In genomic region chr10:114188876-114189275, GRCh38 we compare ENCODE assay signal across 33 cellular contexts. TPM values are rescaled to one million over a fixed set of nuclear protein-coding genes. Genes with fewer than 3 reads are reported as not detected.
"Had no signal": no experiment of that assay in that cellular context is flagged by ENCODE, and none has a peak within 500 bp of the region (broad histone marks: within the 10 kb centered on the region; RNA-seq: fewer than 3 reads in every experiment).

No MANE protein-coding gene starts in this region.

- H3K27me3 ChIP-seq: ascending aorta, brain microvascular endothelial cell, breast epithelium had no signal

- DNase-seq: activated B cell treated with CpG ODN at 0.5 μM for 24 hours; activated CD4-positive, alpha-beta memory T cell treated with anti-CD3 and anti-CD28 coated beads, Interleukin-2, amount 10 ng/mL, durations not matched to agents 7 days and 5 days; activated CD4-positive, alpha-beta T cell treated with anti-CD3 and anti-CD28 coated beads for 1 hour; activated CD4-positive, alpha-beta T cell treated with anti-CD3 and anti-CD28 coated beads for 36 hours; activated CD4-positive, alpha-beta T cell treated with anti-CD3 and anti-CD28 coated beads for 48 hours; activated CD4-positive, alpha-beta T cell treated with anti-CD3 and anti-CD28 coated beads, Interleukin-2, amount 10 ng/mL, durations not matched to agents 7 days and 5 days; activated CD4-positive, alpha-beta T cell treated with anti-CD3 and anti-CD28 coated beads, Interleukin-2, amount 50 U/mL, for 48 hours; activated CD8-positive, alpha-beta memory T cell treated with anti-CD3 and anti-CD28 coated beads for 24 hours; activated CD8-positive, alpha-beta memory T cell treated with anti-CD3 and anti-CD28 coated beads, Interleukin-2, amount 10 ng/mL, durations not matched to agents 7 days and 5 days; activated CD8-positive, alpha-beta memory T cell treated with anti-CD3 and anti-CD28 coated beads, Interleukin-2, amount 50 U/mL, for 48 hours; activated CD8-positive, alpha-beta T cell treated with anti-CD3 and anti-CD28 coated beads, Interleukin-2, amount 10 ng/mL, durations not matched to agents 7 days and 5 days; activated effector memory CD4-positive, alpha-beta T cell treated with Interleukin-2 at 50 U/mL for 16 hours; activated gamma-delta T cell; activated naive CD4-positive, alpha-beta T cell treated with anti-CD3 and anti-CD28 coated beads, Interleukin-2, amount 10 ng/mL, durations not matched to agents 7 days and 5 days; activated naive CD4-positive, alpha-beta T cell treated with Interleukin-2 at 50 U/mL for 16 hours; activated naive CD8-positive, alpha-beta T cell treated with anti-CD3 and anti-CD28 coated beads, Interleukin-2, amount 10 ng/mL, durations not matched to agents 7 days and 5 days; activated naive CD8-positive, alpha-beta T cell treated with anti-CD3 and anti-CD28 coated beads, Interleukin-2, amount 50 U/mL, for 24 hours; activated T-cell treated with anti-CD3 and anti-CD28 coated beads, Interleukin-2, amount 50 U/mL, for 24 hours; activated T-cell treated with anti-CD3 and anti-CD28 coated beads, Interleukin-2, amount 50 U/mL, for 48 hours; amygdala; anterior cingulate cortex; brain microvascular endothelial cell; central memory CD4-positive, alpha-beta T cell; T-helper 1 cell; T-helper 2 cell; T-helper 9 cell had no signal

- H3K4me3 ChIP-seq: ascending aorta, breast epithelium had no signal

- H3K4me1 ChIP-seq: ascending aorta, breast epithelium had no signal

- H3K27ac ChIP-seq: ascending aorta, brain microvascular endothelial cell, breast epithelium, VCaP had no signal

- ATAC-seq: activated CD4-positive, alpha-beta T cell treated with anti-CD3 and anti-CD28 coated beads for 36 hours; activated CD4-positive, CD25-positive, alpha-beta regulatory T cell treated with anti-CD3 and anti-CD28 coated beads, Interleukin-2, amount 50 U/mL, for 24 hours; activated CD8-positive, alpha-beta memory T cell treated with anti-CD3 and anti-CD28 coated beads, Interleukin-2, amount 10 ng/mL, durations not matched to agents 7 days and 5 days; activated CD8-positive, alpha-beta T cell treated with anti-CD3 and anti-CD28 coated beads, Interleukin-2, amount 10 ng/mL, durations not matched to agents 7 days and 5 days; activated naive CD8-positive, alpha-beta T cell treated with anti-CD3 and anti-CD28 coated beads, Interleukin-2, amount 50 U/mL, for 24 hours had no signal

- H3K9me3 ChIP-seq: ascending aorta, breast epithelium had no signal

- H3K36me3 ChIP-seq: ascending aorta, brain microvascular endothelial cell, breast epithelium had no signal

- FAIRE-seq: TTC549 had no signal

RNA-seq across cellular contexts. Expression of gene TDRD1, which starts 9.7 kb away (rescaled TPM):
- total RNA-seq: activated CD8-positive, alpha-beta T cell treated with anti-CD3 and anti-CD28 coated beads, Interleukin-2, amount 10 ng/mL, durations not matched to agents 7 days and 5 days had no signal

RNA-seq across cellular contexts. Expression of gene VWA2, which starts 50.2 kb away (rescaled TPM):
- total RNA-seq: activated B cell treated with CpG ODN at 0.5 μM for 24 hours; activated CD4-positive, alpha-beta memory T cell treated with anti-CD3 and anti-CD28 coated beads, Interleukin-2, amount 10 ng/mL, durations not matched to agents 7 days and 5 days; activated CD4-positive, alpha-beta T cell treated with anti-CD3 and anti-CD28 coated beads for 36 hours; activated CD4-positive, alpha-beta T cell treated with anti-CD3 and anti-CD28 coated beads, Interleukin-2, amount 10 ng/mL, durations not matched to agents 7 days and 5 days; activated CD8-positive, alpha-beta memory T cell treated with anti-CD3 and anti-CD28 coated beads, Interleukin-2, amount 10 ng/mL, durations not matched to agents 7 days and 5 days; activated CD8-positive, alpha-beta T cell treated with anti-CD3 and anti-CD28 coated beads, Interleukin-2, amount 10 ng/mL, durations not matched to agents 7 days and 5 days; activated naive CD8-positive, alpha-beta T cell treated with anti-CD3 and anti-CD28 coated beads, Interleukin-2, amount 10 ng/mL, durations not matched to agents 7 days and 5 days; activated T-helper 2 cell treated with anti-CD3 and anti-CD28 coated beads, Interferon-gamma antibody, Interleukin-2, Interleukin-4, amounts not matched to agents 10 μg/mL and 5 μg/mL and 100 μg/mL, durations not matched to agents 14 hours and 24 hours and 36 hours; ascending aorta; cardiac septum had no signal
